In the genomic region with DNA sequence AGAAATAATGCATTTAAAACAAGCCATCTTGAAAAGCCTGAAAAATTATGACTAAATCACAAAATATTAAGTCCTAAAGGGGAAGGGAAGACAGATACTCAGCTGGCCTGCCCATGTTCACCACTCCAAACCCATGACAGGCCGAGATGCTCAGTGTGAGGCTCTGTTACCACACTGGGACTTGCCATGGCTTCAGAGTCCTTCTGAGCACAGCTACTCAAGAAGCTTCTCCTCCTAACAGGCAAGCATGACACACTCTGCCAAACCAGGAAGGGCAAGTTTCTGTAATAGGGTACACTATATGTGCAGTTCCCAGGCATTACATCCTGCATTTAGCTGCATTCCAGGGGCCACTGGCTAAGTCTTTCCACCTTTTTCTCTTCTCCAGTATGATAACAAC, we compare ENCODE assay signal across 9 cellular contexts.
DNase-seq lines count a peak whose midpoint lies in the region; ATAC-seq lines count a peak whose summit lies in the region.
"Had no signal": no experiment of that assay in that cellular context is flagged by ENCODE, and none has a peak within 500 bp of the region (broad histone marks: within the 10 kb centered on the region; RNA-seq: fewer than 3 reads in every experiment).

No MANE protein-coding gene starts in this region.

- intact Hi-C loops in dendritic cell treated with granulocyte-macrophage colony-stimulating factor and Interleukin-4, amounts not matched to agents 40 ng/mL and 50 ng/mL, for 4 days (cut with micrococcal nuclease), result loop anchor here (1.0 to 5.0 kb wide), 2 partner anchors 41 to 79 kb away; no protein-coding TSS in a partner anchor

- peaks cover 31% of the 10 kb centered on the region for H3K4me1 Mint-ChIP-seq in dendritic cell treated with granulocyte-macrophage colony-stimulating factor and Interleukin-4, amounts not matched to agents 40 ng/mL and 50 ng/mL, for 4 days (ENCODE audit: low read depth)

- no peaks in the 10 kb centered on the region for H3K9me3 Mint-ChIP-seq in dendritic cell treated with granulocyte-macrophage colony-stimulating factor and Interleukin-4, amounts not matched to agents 40 ng/mL and 50 ng/mL, for 4 days

- DNase-seq in central memory CD4-positive, alpha-beta T cell, result no peak
- DNase-seq in DMS53 (lab: John Stamatoyannopoulos, UW) (no peak), D341Med (ENCODE audit: low spot score) (no peak)
- no peak for DNase-seq in stimulated activated naive CD4-positive, alpha-beta T cell (lab: John Stamatoyannopoulos, UW)

- H3K4me3 Mint-ChIP-seq in dendritic cell treated with granulocyte-macrophage colony-stimulating factor and Interleukin-4, amounts not matched to agents 40 ng/mL and 50 ng/mL, for 4 days, result no peak overlapping the region

- no peaks in the 10 kb centered on the region for H3K27me3 Mint-ChIP-seq in dendritic cell treated with granulocyte-macrophage colony-stimulating factor and Interleukin-4, amounts not matched to agents 40 ng/mL and 50 ng/mL, for 4 days
- H3K27me3 Mint-ChIP-seq: progenitor cell of endocrine pancreas had no signal

- ATAC-seq in GM18520 (IDR thresholded peaks at IDR 0.05; ENCODE audit: unreplicated experiment) (peak; percentile 23), GM21515 (IDR thresholded peaks at IDR 0.05; ENCODE audit: unreplicated experiment) (peak; percentile 28), HG03354 (IDR thresholded peaks at IDR 0.05; ENCODE audit: poor library complexity, severe bottlenecking, unreplicated experiment) (peak; percentile 47)

- no peaks in the 10 kb centered on the region for H3K36me3 Mint-ChIP-seq in dendritic cell treated with granulocyte-macrophage colony-stimulating factor and Interleukin-4, amounts not matched to agents 40 ng/mL and 50 ng/mL, for 4 days (ENCODE audit: low read depth)

- peak overlapping the region; percentile 87 for H3K27ac Mint-ChIP-seq in dendritic cell treated with granulocyte-macrophage colony-stimulating factor and Interleukin-4, amounts not matched to agents 40 ng/mL and 50 ng/mL, for 4 days
- H3K27ac Mint-ChIP-seq: progenitor cell of endocrine pancreas had no signal
